Comparison of ENCODE assay signal across 11 cellular contexts in genomic region chr5:40490464-40491083, GRCh38.
DNase-seq lines count a peak whose midpoint lies in the region; ATAC-seq, FAIRE-seq and TF ChIP-seq lines count a peak whose summit lies in the region.
"Had no signal": no experiment of that assay in that cellular context is flagged by ENCODE, and none has a peak within 500 bp of the region (broad histone marks: within the 10 kb centered on the region; RNA-seq: fewer than 3 reads in every experiment).

No MANE protein-coding gene starts in this region.

- no peaks in the 10 kb centered on the region for H3K9me3 ChIP-seq in effector memory CD4-positive, alpha-beta T cell (ENCODE audit: control insufficient read depth, low read length)
- H3K9me3 ChIP-seq: upper lobe of right lung had no signal

- peak; percentile 10 for ATAC-seq in GM19468 (IDR thresholded peaks at IDR 0.05; ENCODE audit: extremely low read depth, unreplicated experiment)
- peak; percentile 43 for ATAC-seq in HG03196 (IDR thresholded peaks at IDR 0.05; ENCODE audit: unreplicated experiment)
- ATAC-seq in activated T-helper 17 cell treated with anti-CD3 and anti-CD28 coated beads, Interleukin-2, amount 50 U/mL, for 72 hours (replicated peaks) = peak; percentile 38
- ATAC-seq: upper lobe of right lung had no signal

- H3K9me3 Mint-ChIP-seq in activated T-helper 17 cell treated with anti-CD3 and anti-CD28 coated beads, Interleukin-2, amount 50 U/mL, for 72 hours = no peaks in the 10 kb centered on the region

- peaks cover 50% of the 10 kb centered on the region for H3K4me1 Mint-ChIP-seq in activated T-helper 17 cell treated with anti-CD3 and anti-CD28 coated beads, Interleukin-2, amount 50 U/mL, for 72 hours

- no peak overlapping the region for H3K4me3 ChIP-seq in effector memory CD4-positive, alpha-beta T cell (ENCODE audit: insufficient read depth, low read depth, low read length, poor library complexity, severe bottlenecking)
- H3K4me3 ChIP-seq: upper lobe of right lung had no signal

- no peaks in the 10 kb centered on the region for H3K36me3 ChIP-seq in effector memory CD4-positive, alpha-beta T cell (ENCODE audit: control insufficient read depth, insufficient read depth, low read length)
- H3K36me3 ChIP-seq: upper lobe of right lung had no signal

- peak overlapping the region; percentile 61 for H3K4me3 Mint-ChIP-seq in activated T-helper 17 cell treated with anti-CD3 and anti-CD28 coated beads, Interleukin-2, amount 50 U/mL, for 72 hours

- TF ChIP-seq POLR2A in GM12892 (IDR thresholded peaks at IDR 0.05; ENCODE audit: low read depth, low read length) = no peak

- H3K27me3 ChIP-seq in effector memory CD4-positive, alpha-beta T cell (replicated peaks; ENCODE audit: control insufficient read depth, insufficient read depth, low read length, poor library complexity, severe bottlenecking) = no peaks in the 10 kb centered on the region
- H3K27me3 ChIP-seq: upper lobe of right lung had no signal

- H3K36me3 Mint-ChIP-seq in activated T-helper 17 cell treated with anti-CD3 and anti-CD28 coated beads, Interleukin-2, amount 50 U/mL, for 72 hours (ENCODE audit: low read depth) = peaks cover 16% of the 10 kb centered on the region

- DNase-seq in GM12892 (ENCODE audit: insufficient read length) = no peak
- DNase-seq in activated gamma-delta T cell (lab: John Stamatoyannopoulos, UW) = no peak
- DNase-seq in activated CD8-positive, alpha-beta memory T cell treated with anti-CD3 and anti-CD28 coated beads, Interleukin-2, amount 50 U/mL, for 4 hours = no peak
- DNase-seq in effector memory CD4-positive, alpha-beta T cell = no peak
- DNase-seq in nucleus accumbens (lab: John Stamatoyannopoulos, UW) = no peak
- DNase-seq: NCI-H69; stimulated activated CD4-positive, alpha-beta T cell treated with anti-CD3 and anti-CD28 coated beads, Interleukin-12 subunit alpha, Interleukin-12 subunit beta, amount 100 ng/mL, for 4 hours; upper lobe of right lung had no signal

- peaks cover 7% of the 10 kb centered on the region for H3K4me1 ChIP-seq in effector memory CD4-positive, alpha-beta T cell (ENCODE audit: control insufficient read depth, insufficient read depth, low read length, poor library complexity, severe bottlenecking)
- H3K4me1 ChIP-seq: upper lobe of right lung had no signal

- H3K27me3 Mint-ChIP-seq in activated T-helper 17 cell treated with anti-CD3 and anti-CD28 coated beads, Interleukin-2, amount 50 U/mL, for 72 hours = no peaks in the 10 kb centered on the region

- FAIRE-seq in GM12892 (lab: Jason Lieb, UNC) = peak; percentile 46

- H3K27ac ChIP-seq in effector memory CD4-positive, alpha-beta T cell (ENCODE audit: insufficient read depth, low read length, poor library complexity, severe bottlenecking) = no peak overlapping the region
- H3K27ac ChIP-seq: upper lobe of right lung had no signal

- H3K27ac Mint-ChIP-seq in activated T-helper 17 cell treated with anti-CD3 and anti-CD28 coated beads, Interleukin-2, amount 50 U/mL, for 72 hours = peak overlapping the region; percentile 95
